1 cellular context compared by ENCODE assay signal in the genomic region with DNA sequence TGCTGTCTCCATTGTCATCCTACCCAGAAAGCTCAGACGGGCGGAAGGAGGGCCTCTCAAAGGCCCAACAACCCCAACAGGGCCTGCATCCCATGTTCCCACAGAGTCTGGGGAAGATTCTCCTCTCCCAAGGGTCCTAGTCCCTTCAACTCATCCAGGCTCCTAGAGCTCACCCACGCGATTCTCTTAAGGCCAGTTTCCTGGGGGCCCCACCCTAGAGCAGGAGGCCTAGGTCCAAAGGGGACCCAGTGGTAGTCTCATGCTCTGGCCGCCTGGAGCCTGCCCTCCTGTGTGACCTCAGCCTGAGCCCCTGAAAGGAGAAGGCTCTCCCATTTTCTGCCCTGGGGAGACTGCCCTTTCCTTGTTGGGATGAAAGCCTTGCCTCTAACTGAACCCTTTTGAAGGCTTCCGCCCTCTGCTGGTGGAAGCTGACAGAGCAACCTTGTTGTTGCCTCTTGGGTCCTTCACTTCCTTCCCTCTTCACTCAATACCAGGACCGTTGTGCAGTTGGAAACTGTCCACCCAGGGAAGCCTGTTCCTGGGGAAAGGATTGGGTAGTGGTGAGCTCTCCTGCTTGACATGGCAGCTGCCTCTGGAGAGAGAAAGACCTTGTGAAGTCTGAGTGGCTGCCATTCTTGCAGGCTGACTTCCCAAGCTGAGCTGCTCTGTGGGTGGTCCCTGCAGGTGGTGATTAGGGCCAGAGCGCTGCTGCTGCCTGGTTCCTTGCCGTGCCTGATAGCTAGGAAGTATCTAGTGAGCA.
TF ChIP-seq lines count a peak whose summit lies in the region.

No MANE protein-coding gene starts in this region.

TF ChIP-seq in HepG2, 621 proteins besides CTCF, POLR2A, EP300 and RAD21 (continued from another document):
- TF ChIP-seq, protein P1, sequence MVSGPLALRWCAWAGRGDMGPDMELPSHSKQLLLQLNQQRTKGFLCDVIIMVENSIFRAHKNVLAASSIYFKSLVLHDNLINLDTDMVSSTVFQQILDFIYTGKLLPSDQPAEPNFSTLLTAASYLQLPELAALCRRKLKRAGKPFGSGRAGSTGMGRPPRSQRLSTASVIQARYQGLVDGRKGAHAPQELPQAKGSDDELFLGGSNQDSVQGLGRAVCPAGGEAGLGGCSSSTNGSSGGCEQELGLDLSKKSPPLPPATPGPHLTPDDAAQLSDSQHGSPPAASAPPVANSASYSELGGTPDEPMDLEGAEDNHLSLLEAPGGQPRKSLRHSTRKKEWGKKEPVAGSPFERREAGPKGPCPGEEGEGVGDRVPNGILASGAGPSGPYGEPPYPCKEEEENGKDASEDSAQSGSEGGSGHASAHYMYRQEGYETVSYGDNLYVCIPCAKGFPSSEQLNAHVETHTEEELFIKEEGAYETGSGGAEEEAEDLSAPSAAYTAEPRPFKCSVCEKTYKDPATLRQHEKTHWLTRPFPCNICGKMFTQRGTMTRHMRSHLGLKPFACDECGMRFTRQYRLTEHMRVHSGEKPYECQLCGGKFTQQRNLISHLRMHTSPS (CRISPR knock-in tag; IDR thresholded peaks at IDR 0.05; ENCODE audit: low read depth): no peak
- TF ChIP-seq KDM2A (CRISPR knock-in tag; IDR thresholded peaks at IDR 0.05; ENCODE audit: borderline replicate concordance, low read depth): 0 out of 2 replicates have a peak, but pooled peaks have one; percentile 23
- TF ChIP-seq, protein P2, sequence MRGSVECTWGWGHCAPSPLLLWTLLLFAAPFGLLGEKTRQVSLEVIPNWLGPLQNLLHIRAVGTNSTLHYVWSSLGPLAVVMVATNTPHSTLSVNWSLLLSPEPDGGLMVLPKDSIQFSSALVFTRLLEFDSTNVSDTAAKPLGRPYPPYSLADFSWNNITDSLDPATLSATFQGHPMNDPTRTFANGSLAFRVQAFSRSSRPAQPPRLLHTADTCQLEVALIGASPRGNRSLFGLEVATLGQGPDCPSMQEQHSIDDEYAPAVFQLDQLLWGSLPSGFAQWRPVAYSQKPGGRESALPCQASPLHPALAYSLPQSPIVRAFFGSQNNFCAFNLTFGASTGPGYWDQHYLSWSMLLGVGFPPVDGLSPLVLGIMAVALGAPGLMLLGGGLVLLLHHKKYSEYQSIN (CRISPR knock-in tag; IDR thresholded peaks at IDR 0.05; ENCODE audit: borderline replicate concordance): no peak
- no peak for TF ChIP-seq CBX2 (IDR thresholded peaks at IDR 0.05; ENCODE audit: low read depth, low read length)
- TF ChIP-seq CBX2 (CRISPR knock-in tag; IDR thresholded peaks at IDR 0.05; ENCODE audit: low read depth): no peak
- TF ChIP-seq SETDB1 (CRISPR knock-in tag; IDR thresholded peaks at IDR 0.05; ENCODE audit: borderline replicate concordance): no peak
- TF ChIP-seq IKZF4 (CRISPR knock-in tag; IDR thresholded peaks at IDR 0.05; ENCODE audit: borderline replicate concordance, low read depth, not compliant biosample characterization): no peak
- TF ChIP-seq NFKB2 (CRISPR knock-in tag; IDR thresholded peaks at IDR 0.05; ENCODE audit: borderline replicate concordance): 0 out of 2 replicates have a peak, but pooled peaks have one; percentile 35
- TF ChIP-seq PHF8 (CRISPR knock-in tag; IDR thresholded peaks at IDR 0.05): no peak
- no peak for TF ChIP-seq TSC22D2 (CRISPR knock-in tag; IDR thresholded peaks at IDR 0.05; ENCODE audit: borderline replicate concordance)
- TF ChIP-seq, protein P3, sequence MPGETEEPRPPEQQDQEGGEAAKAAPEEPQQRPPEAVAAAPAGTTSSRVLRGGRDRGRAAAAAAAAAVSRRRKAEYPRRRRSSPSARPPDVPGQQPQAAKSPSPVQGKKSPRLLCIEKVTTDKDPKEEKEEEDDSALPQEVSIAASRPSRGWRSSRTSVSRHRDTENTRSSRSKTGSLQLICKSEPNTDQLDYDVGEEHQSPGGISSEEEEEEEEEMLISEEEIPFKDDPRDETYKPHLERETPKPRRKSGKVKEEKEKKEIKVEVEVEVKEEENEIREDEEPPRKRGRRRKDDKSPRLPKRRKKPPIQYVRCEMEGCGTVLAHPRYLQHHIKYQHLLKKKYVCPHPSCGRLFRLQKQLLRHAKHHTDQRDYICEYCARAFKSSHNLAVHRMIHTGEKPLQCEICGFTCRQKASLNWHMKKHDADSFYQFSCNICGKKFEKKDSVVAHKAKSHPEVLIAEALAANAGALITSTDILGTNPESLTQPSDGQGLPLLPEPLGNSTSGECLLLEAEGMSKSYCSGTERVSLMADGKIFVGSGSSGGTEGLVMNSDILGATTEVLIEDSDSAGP (CRISPR knock-in tag; IDR thresholded peaks at IDR 0.05; ENCODE audit: borderline replicate concordance): peak; percentile 30; the same call in 1 of the 2 replicates
- no peak for TF ChIP-seq ZNF563 (CRISPR knock-in tag; IDR thresholded peaks at IDR 0.05)
- TF ChIP-seq ZNF567 (CRISPR knock-in tag; IDR thresholded peaks at IDR 0.05; ENCODE audit: borderline replicate concordance): no peak
- no peak for TF ChIP-seq EZH2 (conservative IDR thresholded peaks at IDR 0.05; ENCODE audit: low read depth, low read length)
- no peak for TF ChIP-seq TCF7 (IDR thresholded peaks at IDR 0.05; ENCODE audit: low read depth)
- TF ChIP-seq, protein P4, sequence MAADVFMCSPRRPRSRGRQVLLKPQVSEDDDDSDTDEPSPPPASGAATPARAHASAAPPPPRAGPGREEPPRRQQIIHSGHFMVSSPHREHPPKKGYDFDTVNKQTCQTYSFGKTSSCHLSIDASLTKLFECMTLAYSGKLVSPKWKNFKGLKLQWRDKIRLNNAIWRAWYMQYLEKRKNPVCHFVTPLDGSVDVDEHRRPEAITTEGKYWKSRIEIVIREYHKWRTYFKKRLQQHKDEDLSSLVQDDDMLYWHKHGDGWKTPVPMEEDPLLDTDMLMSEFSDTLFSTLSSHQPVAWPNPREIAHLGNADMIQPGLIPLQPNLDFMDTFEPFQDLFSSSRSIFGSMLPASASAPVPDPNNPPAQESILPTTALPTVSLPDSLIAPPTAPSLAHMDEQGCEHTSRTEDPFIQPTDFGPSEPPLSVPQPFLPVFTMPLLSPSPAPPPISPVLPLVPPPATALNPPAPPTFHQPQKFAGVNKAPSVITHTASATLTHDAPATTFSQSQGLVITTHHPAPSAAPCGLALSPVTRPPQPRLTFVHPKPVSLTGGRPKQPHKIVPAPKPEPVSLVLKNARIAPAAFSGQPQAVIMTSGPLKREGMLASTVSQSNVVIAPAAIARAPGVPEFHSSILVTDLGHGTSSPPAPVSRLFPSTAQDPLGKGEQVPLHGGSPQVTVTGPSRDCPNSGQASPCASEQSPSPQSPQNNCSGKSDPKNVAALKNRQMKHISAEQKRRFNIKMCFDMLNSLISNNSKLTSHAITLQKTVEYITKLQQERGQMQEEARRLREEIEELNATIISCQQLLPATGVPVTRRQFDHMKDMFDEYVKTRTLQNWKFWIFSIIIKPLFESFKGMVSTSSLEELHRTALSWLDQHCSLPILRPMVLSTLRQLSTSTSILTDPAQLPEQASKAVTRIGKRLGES (CRISPR knock-in tag; IDR thresholded peaks at IDR 0.05; ENCODE audit: borderline replicate concordance): no peak
- TF ChIP-seq ZNF782 (CRISPR knock-in tag; IDR thresholded peaks at IDR 0.05; ENCODE audit: borderline replicate concordance): no peak
